Comparison of ENCODE assay signal across 8 cellular contexts in genomic region chr16:20910781-20911321, GRCh38. TPM values are rescaled to one million over a fixed set of nuclear protein-coding genes. Genes with fewer than 3 reads are reported as not detected.
DNase-seq lines count a peak whose midpoint lies in the region; ATAC-seq, FAIRE-seq and TF ChIP-seq lines count a peak whose summit lies in the region.

No MANE protein-coding gene starts in this region.

- CTCF ChIA-PET in RWPE1 (lab: Yijun Ruan, JAX) = no interaction called here

- WGBS in pancreas, 2 donors = 55 to 63% methylated on average over 2 of the region's 2 CpGs

- no peaks in the 10 kb centered on the region for H3K36me3 ChIP-seq in pancreas

- peak; percentile 95 for DNase-seq in EH (ENCODE audit: low read depth)
- DNase-seq in RWPE1 (ENCODE audit: low spot score) = peak; percentile 70
- DNase-seq in epithelial cell of proximal tubule (ENCODE audit: low read depth) = peak; percentile 61
- no peak for DNase-seq in pancreas
- no peak for DNase-seq in activated gamma-delta T cell treated with Interleukin-2 at 50 U/mL for 16 hours
- no peak for DNase-seq in NK-92 treated with Interleukin-12 subunit alpha and Interleukin-12 subunit beta, amount 100 ng/mL, for 24 hours (lab: John Stamatoyannopoulos, UW)

- intact Hi-C loops in pancreas (cut with DNase I) = no loop called here

- TF ChIP-seq CTCF in RWPE1 (conservative IDR thresholded peaks at IDR 0.05; ENCODE audit: low read depth) = no peak
- no peak for TF ChIP-seq CTCF in epithelial cell of proximal tubule (conservative IDR thresholded peaks at IDR 0.05; ENCODE audit: low read depth, low read length)
- TF ChIP-seq CTCF in pancreas (IDR thresholded peaks at IDR 0.05) = no peak

- no peaks in the 10 kb centered on the region for H3K27me3 ChIP-seq in pancreas

- no peaks in the 10 kb centered on the region for H3K9me3 ChIP-seq in pancreas

- FAIRE-seq in pancreas (lab: Jason Lieb, UNC) = no peak

- H3K4me3 ChIP-seq in epithelial cell of proximal tubule (ENCODE audit: low read depth, low read length) = no peak overlapping the region
- H3K4me3 ChIP-seq in pancreas = no peak overlapping the region

- POLR2A ChIA-PET in RWPE1 (lab: Yijun Ruan, JAX; ENCODE audit: low non-redundant PET) = no interaction called here

- peaks cover 0 to 18% (median 5%) of the 10 kb centered on the region in 3 donors for H3K4me1 ChIP-seq in pancreas

- H3K27ac ChIP-seq in RWPE1 (peak overlapping the region; percentile 83), pancreas (peak overlapping the region in 2 of 4 donors; percentile 10 to 39)

- peak in 3 of 4 donors; percentile 64 to 82 (median 66) for ATAC-seq in pancreas
- ATAC-seq in GM21423 (IDR thresholded peaks at IDR 0.05; ENCODE audit: unreplicated experiment) = no peak
- no peak for ATAC-seq in HG02973 (IDR thresholded peaks at IDR 0.05; ENCODE audit: unreplicated experiment)

RNA-seq across cellular contexts. Expression of gene LYRM1, which starts 10.3 kb away (rescaled TPM):
- total RNA-seq in epithelial cell of proximal tubule = 23.8 and 32.8 TPM in 2 replicates
- 10 to 100 TPM in 5 of 6 donors, 1 to 10 TPM in 1; 9.9 to 17.5 (median 14.4) TPM for total RNA-seq in pancreas
- polyA plus RNA-seq in pancreas = 10 to 100 TPM; 21.5 to 30.9 TPM

RNA-seq across cellular contexts. Expression of gene DCUN1D3, which starts 10.7 kb away (rescaled TPM):
- total RNA-seq in epithelial cell of proximal tubule (7.2 and 7.5 TPM in 2 replicates), pancreas (1 to 10 TPM; 5.2 to 7.7 (median 7.0) TPM)
- polyA plus RNA-seq in pancreas = 1 to 10 TPM; 3.7 to 4.0 TPM

Comparison
In these comparisons a context has a peak if more than half of its experiments do, and no peak if none do; other contexts are left out.
1. DNase-seq: peak in EH (single experiment), RWPE1 (single experiment) and epithelial cell of proximal tubule (single experiment); none in pancreas (0 of 6), activated gamma-delta T cell treated with Interleukin-2 at 50 U/mL for 16 hours (single experiment) and NK-92 treated with Interleukin-12 subunit alpha and Interleukin-12 subunit beta, amount 100 ng/mL, for 24 hours (single experiment).
2. ATAC-seq: peak in pancreas (3 of 4); none in GM21423 (single experiment) and HG02973 (single experiment).